In the genomic region with DNA sequence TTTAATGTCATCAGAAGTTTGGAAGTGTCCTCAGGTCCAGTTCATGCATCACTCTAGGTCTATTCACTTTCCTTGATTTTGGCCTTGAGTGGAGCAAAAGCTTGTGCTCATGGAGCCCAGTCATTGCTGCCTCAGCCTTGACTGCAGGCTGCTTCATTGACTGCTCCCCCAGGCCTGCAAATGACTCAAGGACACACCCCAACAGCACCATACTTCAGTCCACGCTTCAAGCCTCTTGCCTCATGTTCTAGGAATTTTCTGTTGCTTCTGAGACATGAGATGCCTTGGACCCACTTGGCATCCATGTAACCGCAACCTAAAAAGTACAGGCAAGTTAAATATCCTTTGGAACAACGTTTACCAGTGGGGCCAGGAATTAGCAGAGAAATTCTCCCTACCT, we compare ENCODE assay signal across 16 cellular contexts.
DNase-seq lines count a peak whose midpoint lies in the region; ATAC-seq and TF ChIP-seq lines count a peak whose summit lies in the region.
"Had no signal": no experiment of that assay in that cellular context is flagged by ENCODE, and none has a peak within 500 bp of the region (broad histone marks: within the 10 kb centered on the region; RNA-seq: fewer than 3 reads in every experiment).

No MANE protein-coding gene starts in this region.

- H3K9me3 ChIP-seq in GM23248 (ENCODE audit: low read depth) (no peaks in the 10 kb centered on the region), RWPE2 (ENCODE audit: severe bottlenecking) (no peaks in the 10 kb centered on the region)
- H3K9me3 ChIP-seq: heart left ventricle had no signal

- no peak for TF ChIP-seq CTCF in RWPE2 (IDR thresholded peaks at IDR 0.05; ENCODE audit: poor library complexity, severe bottlenecking)

- H3K4me1 ChIP-seq in GM23248 (ENCODE audit: insufficient read depth) (peaks cover 17% of the 10 kb centered on the region), RWPE2 (ENCODE audit: insufficient read depth, poor library complexity, severe bottlenecking) (peaks cover 22% of the 10 kb centered on the region)

- ATAC-seq in RWPE2 (ENCODE audit: low read depth): peak; percentile 75
- ATAC-seq in esophagus mucosa: peak; percentile 77
- ATAC-seq in stimulated activated naive CD8-positive, alpha-beta T cell treated with anti-CD3 and anti-CD28 coated beads, Interleukin-15, amount 100 ng/mL, for 72 hours: no peak
- ATAC-seq in GM19035 (IDR thresholded peaks at IDR 0.05; ENCODE audit: unreplicated experiment): no peak
- ATAC-seq: effector memory CD8-positive, alpha-beta T cell; heart left ventricle had no signal

- no peaks in the 10 kb centered on the region for H4K20me1 ChIP-seq in GM23248 (ENCODE audit: insufficient read depth)

- no peak overlapping the region for H3K4me3 ChIP-seq in GM23248
- no peak overlapping the region for H3K4me3 ChIP-seq in RWPE2 (ENCODE audit: severe bottlenecking)
- H3K4me3 ChIP-seq: heart left ventricle had no signal

- H3K27ac ChIP-seq in GM23248 (peak overlapping the region; percentile 22; the same call in 1 of the 2 replicates), RWPE2 (ENCODE audit: poor library complexity, severe bottlenecking) (no peak overlapping the region)
- H3K27ac ChIP-seq: heart left ventricle, parathyroid adenoma had no signal

- H3K27me3 ChIP-seq in GM23248 (replicated peaks; ENCODE audit: insufficient read depth) (no peaks in the 10 kb centered on the region), RWPE2 (ENCODE audit: insufficient read depth, poor library complexity, severe bottlenecking) (no peaks in the 10 kb centered on the region)
- H3K27me3 ChIP-seq: heart left ventricle had no signal

- H3K9me2 ChIP-seq in GM23248 (ENCODE audit: insufficient read depth): no peaks in the 10 kb centered on the region

- H3F3A ChIP-seq in GM23248 (ENCODE audit: insufficient read depth): no peaks in the 10 kb centered on the region

- H3K4me2 ChIP-seq in GM23248 (ENCODE audit: unreplicated experiment): peak overlapping the region; percentile 37

- H3K4me1 Mint-ChIP-seq in stimulated activated naive CD8-positive, alpha-beta T cell treated with anti-CD3 and anti-CD28 coated beads, Interleukin-15, amount 100 ng/mL, for 72 hours: peaks cover 28% of the 10 kb centered on the region

- H3K36me3 ChIP-seq in GM23248 (ENCODE audit: low read depth) (no peaks in the 10 kb centered on the region), RWPE2 (ENCODE audit: low read depth) (no peaks in the 10 kb centered on the region)
- H3K36me3 ChIP-seq: heart left ventricle had no signal

- 45 to 47% methylated on average over 3 of the region's 3 CpGs for WGBS in GM23248 (ENCODE audit: low coverage in 1 of 2, low lambda C conversion rate in 2 of 2, missing lambda C conversion rate in 2 of 2), 2 experiments

- H3K9me3 Mint-ChIP-seq in stimulated activated naive CD8-positive, alpha-beta T cell treated with anti-CD3 and anti-CD28 coated beads, Interleukin-15, amount 100 ng/mL, for 72 hours: no peaks in the 10 kb centered on the region
- H3K9me3 Mint-ChIP-seq: effector memory CD8-positive, alpha-beta T cell had no signal

- peak; percentile 80 for DNase-seq in GM23248
- DNase-seq in RWPE2 (ENCODE audit: low spot score): no peak
- peak; percentile 40 for DNase-seq in non-pigmented ciliary epithelial cell (ENCODE audit: low read depth)
- DNase-seq in stimulated activated naive CD8-positive, alpha-beta T cell treated with anti-CD3 and anti-CD28 coated beads, Interleukin-15, amount 100 ng/mL, for 72 hours: no peak
- DNase-seq in effector CD8-positive, alpha-beta T cell (lab: John Stamatoyannopoulos, UW): no peak
- no peak for DNase-seq in SW480 (ENCODE audit: low spot score)
- DNase-seq: activated B cell treated with CpG ODN at 0.5 μM for 24 hours; effector memory CD8-positive, alpha-beta T cell; heart left ventricle; NCI-H187 treated with DMSO at 0.1 percent for 48 hours; NCI-H510A treated with DMSO at 0.1 percent for 48 hours; stimulated activated naive CD4-positive, alpha-beta T cell treated with Interleukin-2 at 50 U/mL for 16 hours had no signal

- no peak overlapping the region for H3K4me3 Mint-ChIP-seq in stimulated activated naive CD8-positive, alpha-beta T cell treated with anti-CD3 and anti-CD28 coated beads, Interleukin-15, amount 100 ng/mL, for 72 hours
- H3K4me3 Mint-ChIP-seq: activated B cell treated with CpG ODN at 0.5 μM for 24 hours; CD14-positive monocyte; effector memory CD8-positive, alpha-beta T cell had no signal

- H3K27me3 Mint-ChIP-seq in stimulated activated naive CD8-positive, alpha-beta T cell treated with anti-CD3 and anti-CD28 coated beads, Interleukin-15, amount 100 ng/mL, for 72 hours: no peaks in the 10 kb centered on the region
- H3K27me3 Mint-ChIP-seq: activated B cell treated with CpG ODN at 0.5 μM for 24 hours; effector memory CD8-positive, alpha-beta T cell had no signal

- in situ Hi-C loops in GM23248 (cut with MboI): no loop called here

- 0 out of 2 replicates have a peak overlapping the region, but pooled peaks have one; percentile 30 for H2AFZ ChIP-seq in GM23248
- H2AFZ ChIP-seq: parathyroid adenoma had no signal

- no peak overlapping the region for H3K27ac Mint-ChIP-seq in stimulated activated naive CD8-positive, alpha-beta T cell treated with anti-CD3 and anti-CD28 coated beads, Interleukin-15, amount 100 ng/mL, for 72 hours
- H3K27ac Mint-ChIP-seq: activated B cell treated with CpG ODN at 0.5 μM for 24 hours; effector memory CD8-positive, alpha-beta T cell had no signal

- H3K79me2 ChIP-seq in GM23248 (ENCODE audit: insufficient read depth): no peaks in the 10 kb centered on the region
- H3K79me2 ChIP-seq: parathyroid adenoma had no signal

- no peak overlapping the region for H3K9ac ChIP-seq in GM23248
- H3K9ac ChIP-seq: parathyroid adenoma had no signal

Comparison
In these comparisons a context has a peak if more than half of its experiments do, and no peak if none do; other contexts are left out.
1. DNase-seq: peak in GM23248 (single experiment) and non-pigmented ciliary epithelial cell (single experiment); none in RWPE2 (single experiment), stimulated activated naive CD8-positive, alpha-beta T cell treated with anti-CD3 and anti-CD28 coated beads, Interleukin-15, amount 100 ng/mL, for 72 hours (0 of 2), effector CD8-positive, alpha-beta T cell (single experiment) and SW480 (single experiment).
2. ATAC-seq: peak in RWPE2 (single experiment) and esophagus mucosa (single experiment); none in stimulated activated naive CD8-positive, alpha-beta T cell treated with anti-CD3 and anti-CD28 coated beads, Interleukin-15, amount 100 ng/mL, for 72 hours (single experiment) and GM19035 (single experiment).